8 cellular contexts compared by ENCODE assay signal in genomic region chr7:88835147-88835728, GRCh38. TPM values are rescaled to one million over a fixed set of nuclear protein-coding genes. Genes with fewer than 3 reads are reported as not detected.
DNase-seq lines count a peak whose midpoint lies in the region; ATAC-seq and TF ChIP-seq lines count a peak whose summit lies in the region.

No MANE protein-coding gene starts in this region.

- no peak overlapping the region for H2AFZ ChIP-seq in SK-N-SH (ENCODE audit: low read depth)

- no peaks in the 10 kb centered on the region for H4K20me1 ChIP-seq in SK-N-SH (ENCODE audit: insufficient read depth)

- no peaks in the 10 kb centered on the region for H3K9me3 ChIP-seq in SK-N-SH

- POLR2A ChIA-PET in SK-N-SH (lab: Yijun Ruan, JAX): no interaction called here

- CTCF ChIA-PET in SK-N-SH (lab: Yijun Ruan, JAX): interaction anchor here (0.6 to 3.1 kb wide), 25 partner anchors 9 to 1593 kb away, joined by 3 to 25 read pairs (median 4); no protein-coding TSS in a partner anchor

- no peak overlapping the region for H3K4me2 ChIP-seq in SK-N-SH

- no peak for TF ChIP-seq EP300 in SK-N-SH (IDR thresholded peaks at IDR 0.05; ENCODE audit: borderline replicate concordance in 1 of 2, low read depth in 1 of 2, low read length in 1 of 2)

- no peak overlapping the region for H3K9ac ChIP-seq in SK-N-SH

- H3K4me3 ChIP-seq in GM12875 (ENCODE audit: low read depth, low read length): no peak overlapping the region
- no peak overlapping the region for H3K4me3 ChIP-seq in SK-N-SH (ENCODE audit: low read depth in 2 of 2, low read length in 1 of 2)

- TF ChIP-seq CTCF in GM12875 (IDR thresholded peaks at IDR 0.05; ENCODE audit: borderline replicate concordance, insufficient read depth, low read depth, low read length) (peak; percentile 42; the same call in 1 of the 2 replicates), SK-N-SH (IDR thresholded peaks at IDR 0.05) (peak; percentile 70), omental fat pad (IDR thresholded peaks at IDR 0.05) (no peak)

- 12% methylated on average over 3 of the region's 3 CpGs for WGBS in SK-N-SH (ENCODE audit: low lambda C conversion rate)

- no peaks in the 10 kb centered on the region for H3K4me1 ChIP-seq in SK-N-SH (ENCODE audit: control insufficient read depth in 1 of 2, insufficient read depth in 2 of 2, low read depth in 1 of 2, low read length in 1 of 2)

- no peaks in the 10 kb centered on the region for H3K79me2 ChIP-seq in SK-N-SH (ENCODE audit: insufficient read depth)

- H3K36me3 ChIP-seq in SK-N-SH (replicated peaks in 1 of 2; ENCODE audit: control insufficient read depth in 1 of 2, insufficient read depth in 2 of 2, low read length in 1 of 2): no peaks in the 10 kb centered on the region

- no peaks in the 10 kb centered on the region for H3K27me3 ChIP-seq in SK-N-SH (ENCODE audit: insufficient read depth)

- H3F3A ChIP-seq in SK-N-SH (replicated peaks; ENCODE audit: insufficient read depth): no peaks in the 10 kb centered on the region

- DNase-seq in KG1 (lab: John Stamatoyannopoulos, UW) (peak; percentile 1), SK-N-SH (peak; percentile 39), iris pigment epithelial cell (ENCODE audit: low read depth) (peak; percentile 8), NCI-H128 (lab: John Stamatoyannopoulos, UW; ENCODE audit: unreplicated experiment) (no peak), omental fat pad (ENCODE audit: low spot score) (no peak)

- peak; percentile 64 for TF ChIP-seq RAD21 in SK-N-SH (IDR thresholded peaks at IDR 0.05; ENCODE audit: low read length)

- no peak overlapping the region for H3K27ac ChIP-seq in SK-N-SH (ENCODE audit: low read depth in 2 of 2, low read length in 1 of 2)

- ATAC-seq in GM21737 (IDR thresholded peaks at IDR 0.05; ENCODE audit: unreplicated experiment) (peak; percentile 80), HG03095 (IDR thresholded peaks at IDR 0.05; ENCODE audit: unreplicated experiment) (no peak), omental fat pad (ENCODE audit: low FRiP score) (no peak)

- no peaks in the 10 kb centered on the region for H3K9me2 ChIP-seq in SK-N-SH

TF ChIP-seq in SK-N-SH, 30 proteins besides CTCF, POLR2A, EP300 and RAD21:
- no peak for TF ChIP-seq TEAD4 (IDR thresholded peaks at IDR 0.05; ENCODE audit: borderline replicate concordance, insufficient read depth)
- peak; percentile 75 for TF ChIP-seq SMC3 (IDR thresholded peaks at IDR 0.05; ENCODE audit: low read depth, low read length)
- no peak for TF ChIP-seq NRF1 (IDR thresholded peaks at IDR 0.05; ENCODE audit: low read depth, low read length)
- no peak for TF ChIP-seq GABPA (IDR thresholded peaks at IDR 0.05; ENCODE audit: low read depth)

RNA-seq across cellular contexts. Expression of gene TEX47, which starts 39.7 kb away (rescaled TPM):
- polyA plus RNA-seq in SK-N-SH (2012; rRNA removed): not detected in 2 replicates
- not detected in 2 replicates for polyA plus RNA-seq in SK-N-SH (2012; cell fraction: cytosol; rRNA removed)
- polyA plus RNA-seq in SK-N-SH (2012; cell fraction: nucleus; rRNA removed): not detected in 2 replicates
- not detected for total RNA-seq in omental fat pad

Comparison
In these comparisons a context has a peak if more than half of its experiments do, and no peak if none do; other contexts are left out.
1. CTCF ChIP-seq: peak in GM12875 (single experiment) and SK-N-SH (single experiment); none in omental fat pad (0 of 3).
2. DNase-seq: peak in KG1 (single experiment), SK-N-SH (single experiment) and iris pigment epithelial cell (single experiment); none in NCI-H128 (single experiment) and omental fat pad (single experiment).